In genomic region chr18:45913276-45913675, GRCh38 we compare ENCODE assay signal across 28 cellular contexts.
"Had no signal": no experiment of that assay in that cellular context is flagged by ENCODE, and none has a peak within 500 bp of the region (broad histone marks: within the 10 kb centered on the region; RNA-seq: fewer than 3 reads in every experiment).

No MANE protein-coding gene starts in this region.

- H3K4me1 Mint-ChIP-seq: endodermal cell had no signal

- H3K27ac ChIP-seq: colonic mucosa, coronary artery, dorsolateral prefrontal cortex, epithelial cell of prostate, esophagus muscularis mucosa, esophagus squamous epithelium, foreskin keratinocyte, gastrocnemius medialis, gastroesophageal sphincter, heart left ventricle, heart right ventricle, hepatocyte had no signal

- H3K9me3 Mint-ChIP-seq: dendritic cell treated with granulocyte-macrophage colony-stimulating factor and Interleukin-4, amounts not matched to agents 40 ng/mL and 50 ng/mL, for 4 days; effector memory CD8-positive, alpha-beta T cell; endodermal cell had no signal

- H3K4me3 ChIP-seq: colonic mucosa, coronary artery, dorsolateral prefrontal cortex, esophagus muscularis mucosa, esophagus squamous epithelium, gastrocnemius medialis, gastroesophageal sphincter, heart left ventricle, heart right ventricle, hepatocyte had no signal

- H3K4me2 ChIP-seq: hepatocyte had no signal

- H3K4me1 ChIP-seq: colonic mucosa, esophagus muscularis mucosa, esophagus squamous epithelium, foreskin keratinocyte, gastrocnemius medialis, gastroesophageal sphincter, heart right ventricle had no signal

- H3K9me3 ChIP-seq: colonic mucosa, esophagus muscularis mucosa, esophagus squamous epithelium, gastrocnemius medialis, gastroesophageal sphincter, heart left ventricle, heart right ventricle had no signal

- DNase-seq: colonic mucosa; cortex of kidney; dermis blood vessel endothelial cell; dorsolateral prefrontal cortex; effector CD4-positive, alpha-beta T cell; effector CD8-positive, alpha-beta T cell; effector memory CD4-positive, alpha-beta T cell; effector memory CD8-positive, alpha-beta T cell; endodermal cell; erythroblast; esophagus squamous epithelium; foreskin fibroblast; foreskin keratinocyte; foreskin melanocyte; gastrocnemius medialis; glutamatergic neuron; heart left ventricle; heart right ventricle had no signal

- H3K27ac Mint-ChIP-seq: dendritic cell treated with granulocyte-macrophage colony-stimulating factor and Interleukin-4, amounts not matched to agents 40 ng/mL and 50 ng/mL, for 4 days; endodermal cell had no signal

- H3K27me3 ChIP-seq: colonic mucosa, dorsolateral prefrontal cortex, esophagus muscularis mucosa, esophagus squamous epithelium, foreskin keratinocyte, gastrocnemius medialis, gastroesophageal sphincter, heart left ventricle, heart right ventricle, hepatocyte had no signal

- H2AFZ ChIP-seq: hepatocyte had no signal

- ATAC-seq: effector memory CD8-positive, alpha-beta T cell; esophagus mucosa; foreskin keratinocyte; gastrocnemius medialis; gastroesophageal sphincter; heart left ventricle; heart right ventricle had no signal

- H3K4me3 Mint-ChIP-seq: dendritic cell treated with granulocyte-macrophage colony-stimulating factor and Interleukin-4, amounts not matched to agents 40 ng/mL and 50 ng/mL, for 4 days; effector memory CD8-positive, alpha-beta T cell; endodermal cell had no signal

- H3K79me2 ChIP-seq: hepatocyte had no signal

- FAIRE-seq: endometrium, endothelial cell of umbilical vein, frontal cortex had no signal

- H3K27me3 Mint-ChIP-seq: dendritic cell treated with granulocyte-macrophage colony-stimulating factor and Interleukin-4, amounts not matched to agents 40 ng/mL and 50 ng/mL, for 4 days; effector memory CD8-positive, alpha-beta T cell had no signal
